In the genomic region with DNA sequence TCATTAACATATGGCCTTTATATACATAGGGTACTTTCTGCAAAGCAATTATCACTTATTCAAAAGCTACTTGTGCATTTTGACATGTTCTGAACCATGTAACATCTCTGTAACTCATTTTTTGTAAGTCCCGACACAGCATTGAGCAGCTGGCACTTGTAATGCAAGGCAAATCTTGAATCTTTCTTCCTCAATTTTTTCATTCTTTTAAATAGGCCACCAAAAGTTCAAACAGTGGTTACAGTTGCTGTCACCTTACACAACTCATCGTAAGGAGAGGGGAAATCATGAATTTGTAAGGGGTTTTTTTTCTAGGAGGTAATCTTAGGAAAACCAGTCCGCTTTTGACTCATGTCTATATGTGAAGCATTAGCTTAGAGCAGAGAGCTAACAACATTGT, we compare ENCODE assay signal across 2 cellular contexts.
TF ChIP-seq lines count a peak whose summit lies in the region.

No MANE protein-coding gene starts in this region.

TF ChIP-seq in GM23338, 12 proteins besides CTCF, POLR2A, EP300 and RAD21 (continued from another document):
- TF ChIP-seq, protein P1, sequence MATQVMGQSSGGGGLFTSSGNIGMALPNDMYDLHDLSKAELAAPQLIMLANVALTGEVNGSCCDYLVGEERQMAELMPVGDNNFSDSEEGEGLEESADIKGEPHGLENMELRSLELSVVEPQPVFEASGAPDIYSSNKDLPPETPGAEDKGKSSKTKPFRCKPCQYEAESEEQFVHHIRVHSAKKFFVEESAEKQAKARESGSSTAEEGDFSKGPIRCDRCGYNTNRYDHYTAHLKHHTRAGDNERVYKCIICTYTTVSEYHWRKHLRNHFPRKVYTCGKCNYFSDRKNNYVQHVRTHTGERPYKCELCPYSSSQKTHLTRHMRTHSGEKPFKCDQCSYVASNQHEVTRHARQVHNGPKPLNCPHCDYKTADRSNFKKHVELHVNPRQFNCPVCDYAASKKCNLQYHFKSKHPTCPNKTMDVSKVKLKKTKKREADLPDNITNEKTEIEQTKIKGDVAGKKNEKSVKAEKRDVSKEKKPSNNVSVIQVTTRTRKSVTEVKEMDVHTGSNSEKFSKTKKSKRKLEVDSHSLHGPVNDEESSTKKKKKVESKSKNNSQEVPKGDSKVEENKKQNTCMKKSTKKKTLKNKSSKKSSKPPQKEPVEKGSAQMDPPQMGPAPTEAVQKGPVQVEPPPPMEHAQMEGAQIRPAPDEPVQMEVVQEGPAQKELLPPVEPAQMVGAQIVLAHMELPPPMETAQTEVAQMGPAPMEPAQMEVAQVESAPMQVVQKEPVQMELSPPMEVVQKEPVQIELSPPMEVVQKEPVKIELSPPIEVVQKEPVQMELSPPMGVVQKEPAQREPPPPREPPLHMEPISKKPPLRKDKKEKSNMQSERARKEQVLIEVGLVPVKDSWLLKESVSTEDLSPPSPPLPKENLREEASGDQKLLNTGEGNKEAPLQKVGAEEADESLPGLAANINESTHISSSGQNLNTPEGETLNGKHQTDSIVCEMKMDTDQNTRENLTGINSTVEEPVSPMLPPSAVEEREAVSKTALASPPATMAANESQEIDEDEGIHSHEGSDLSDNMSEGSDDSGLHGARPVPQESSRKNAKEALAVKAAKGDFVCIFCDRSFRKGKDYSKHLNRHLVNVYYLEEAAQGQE (IDR thresholded peaks at IDR 0.05; ENCODE audit: unreplicated experiment), result no peak
- TF ChIP-seq, protein P2, sequence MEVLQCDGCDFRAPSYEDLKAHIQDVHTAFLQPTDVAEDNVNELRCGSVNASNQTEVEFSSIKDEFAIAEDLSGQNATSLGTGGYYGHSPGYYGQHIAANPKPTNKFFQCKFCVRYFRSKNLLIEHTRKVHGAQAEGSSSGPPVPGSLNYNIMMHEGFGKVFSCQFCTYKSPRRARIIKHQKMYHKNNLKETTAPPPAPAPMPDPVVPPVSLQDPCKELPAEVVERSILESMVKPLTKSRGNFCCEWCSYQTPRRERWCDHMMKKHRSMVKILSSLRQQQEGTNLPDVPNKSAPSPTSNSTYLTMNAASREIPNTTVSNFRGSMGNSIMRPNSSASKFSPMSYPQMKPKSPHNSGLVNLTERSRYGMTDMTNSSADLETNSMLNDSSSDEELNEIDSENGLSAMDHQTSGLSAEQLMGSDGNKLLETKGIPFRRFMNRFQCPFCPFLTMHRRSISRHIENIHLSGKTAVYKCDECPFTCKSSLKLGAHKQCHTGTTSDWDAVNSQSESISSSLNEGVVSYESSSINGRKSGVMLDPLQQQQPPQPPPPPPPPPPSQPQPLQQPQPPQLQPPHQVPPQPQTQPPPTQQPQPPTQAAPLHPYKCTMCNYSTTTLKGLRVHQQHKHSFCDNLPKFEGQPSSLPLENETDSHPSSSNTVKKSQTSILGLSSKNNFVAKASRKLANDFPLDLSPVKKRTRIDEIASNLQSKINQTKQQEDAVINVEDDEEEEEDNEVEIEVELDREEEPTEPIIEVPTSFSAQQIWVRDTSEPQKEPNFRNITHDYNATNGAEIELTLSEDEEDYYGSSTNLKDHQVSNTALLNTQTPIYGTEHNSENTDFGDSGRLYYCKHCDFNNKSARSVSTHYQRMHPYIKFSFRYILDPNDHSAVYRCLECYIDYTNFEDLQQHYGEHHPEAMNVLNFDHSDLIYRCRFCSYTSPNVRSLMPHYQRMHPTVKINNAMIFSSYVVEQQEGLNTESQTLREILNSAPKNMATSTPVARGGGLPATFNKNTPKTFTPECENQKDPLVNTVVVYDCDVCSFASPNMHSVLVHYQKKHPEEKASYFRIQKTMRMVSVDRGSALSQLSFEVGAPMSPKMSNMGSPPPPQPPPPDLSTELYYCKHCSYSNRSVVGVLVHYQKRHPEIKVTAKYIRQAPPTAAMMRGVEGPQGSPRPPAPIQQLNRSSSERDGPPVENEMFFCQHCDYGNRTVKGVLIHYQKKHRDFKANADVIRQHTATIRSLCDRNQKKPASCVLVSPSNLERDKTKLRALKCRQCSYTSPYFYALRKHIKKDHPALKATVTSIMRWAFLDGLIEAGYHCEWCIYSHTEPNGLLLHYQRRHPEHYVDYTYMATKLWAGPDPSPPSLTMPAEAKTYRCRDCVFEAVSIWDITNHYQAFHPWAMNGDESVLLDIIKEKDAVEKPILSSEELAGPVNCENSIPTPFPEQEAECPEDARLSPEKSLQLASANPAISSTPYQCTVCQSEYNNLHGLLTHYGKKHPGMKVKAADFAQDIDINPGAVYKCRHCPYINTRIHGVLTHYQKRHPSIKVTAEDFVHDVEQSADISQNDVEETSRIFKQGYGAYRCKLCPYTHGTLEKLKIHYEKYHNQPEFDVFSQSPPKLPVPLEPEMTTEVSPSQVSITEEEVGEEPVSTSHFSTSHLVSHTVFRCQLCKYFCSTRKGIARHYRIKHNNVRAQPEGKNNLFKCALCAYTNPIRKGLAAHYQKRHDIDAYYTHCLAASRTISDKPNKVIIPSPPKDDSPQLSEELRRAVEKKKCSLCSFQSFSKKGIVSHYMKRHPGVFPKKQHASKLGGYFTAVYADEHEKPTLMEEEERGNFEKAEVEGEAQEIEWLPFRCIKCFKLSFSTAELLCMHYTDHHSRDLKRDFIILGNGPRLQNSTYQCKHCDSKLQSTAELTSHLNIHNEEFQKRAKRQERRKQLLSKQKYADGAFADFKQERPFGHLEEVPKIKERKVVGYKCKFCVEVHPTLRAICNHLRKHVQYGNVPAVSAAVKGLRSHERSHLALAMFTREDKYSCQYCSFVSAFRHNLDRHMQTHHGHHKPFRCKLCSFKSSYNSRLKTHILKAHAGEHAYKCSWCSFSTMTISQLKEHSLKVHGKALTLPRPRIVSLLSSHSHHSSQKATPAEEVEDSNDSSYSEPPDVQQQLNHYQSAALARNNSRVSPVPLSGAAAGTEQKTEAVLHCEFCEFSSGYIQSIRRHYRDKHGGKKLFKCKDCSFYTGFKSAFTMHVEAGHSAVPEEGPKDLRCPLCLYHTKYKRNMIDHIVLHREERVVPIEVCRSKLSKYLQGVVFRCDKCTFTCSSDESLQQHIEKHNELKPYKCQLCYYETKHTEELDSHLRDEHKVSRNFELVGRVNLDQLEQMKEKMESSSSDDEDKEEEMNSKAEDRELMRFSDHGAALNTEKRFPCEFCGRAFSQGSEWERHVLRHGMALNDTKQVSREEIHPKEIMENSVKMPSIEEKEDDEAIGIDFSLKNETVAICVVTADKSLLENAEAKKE (CRISPR knock-in tag; IDR thresholded peaks at IDR 0.05), result no peak
- TF ChIP-seq EZH2 (IDR thresholded peaks at IDR 0.05; ENCODE audit: low read depth, unreplicated experiment), result no peak
TF ChIP-seq in GM23338: peak in this region for 0.

TF ChIP-seq in WTC11, 78 proteins besides CTCF, POLR2A, EP300 and RAD21 (continued from another document):
- TF ChIP-seq, protein P3, sequence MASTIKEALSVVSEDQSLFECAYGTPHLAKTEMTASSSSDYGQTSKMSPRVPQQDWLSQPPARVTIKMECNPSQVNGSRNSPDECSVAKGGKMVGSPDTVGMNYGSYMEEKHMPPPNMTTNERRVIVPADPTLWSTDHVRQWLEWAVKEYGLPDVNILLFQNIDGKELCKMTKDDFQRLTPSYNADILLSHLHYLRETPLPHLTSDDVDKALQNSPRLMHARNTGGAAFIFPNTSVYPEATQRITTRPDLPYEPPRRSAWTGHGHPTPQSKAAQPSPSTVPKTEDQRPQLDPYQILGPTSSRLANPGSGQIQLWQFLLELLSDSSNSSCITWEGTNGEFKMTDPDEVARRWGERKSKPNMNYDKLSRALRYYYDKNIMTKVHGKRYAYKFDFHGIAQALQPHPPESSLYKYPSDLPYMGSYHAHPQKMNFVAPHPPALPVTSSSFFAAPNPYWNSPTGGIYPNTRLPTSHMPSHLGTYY (CRISPR knock-in tag; IDR thresholded peaks at IDR 0.05), result no peak
- TF ChIP-seq, protein P4, sequence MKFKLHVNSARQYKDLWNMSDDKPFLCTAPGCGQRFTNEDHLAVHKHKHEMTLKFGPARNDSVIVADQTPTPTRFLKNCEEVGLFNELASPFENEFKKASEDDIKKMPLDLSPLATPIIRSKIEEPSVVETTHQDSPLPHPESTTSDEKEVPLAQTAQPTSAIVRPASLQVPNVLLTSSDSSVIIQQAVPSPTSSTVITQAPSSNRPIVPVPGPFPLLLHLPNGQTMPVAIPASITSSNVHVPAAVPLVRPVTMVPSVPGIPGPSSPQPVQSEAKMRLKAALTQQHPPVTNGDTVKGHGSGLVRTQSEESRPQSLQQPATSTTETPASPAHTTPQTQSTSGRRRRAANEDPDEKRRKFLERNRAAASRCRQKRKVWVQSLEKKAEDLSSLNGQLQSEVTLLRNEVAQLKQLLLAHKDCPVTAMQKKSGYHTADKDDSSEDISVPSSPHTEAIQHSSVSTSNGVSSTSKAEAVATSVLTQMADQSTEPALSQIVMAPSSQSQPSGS (CRISPR knock-in tag; IDR thresholded peaks at IDR 0.05; ENCODE audit: borderline replicate concordance, low read depth), result no peak
- TF ChIP-seq ZNF121 (CRISPR knock-in tag; IDR thresholded peaks at IDR 0.05) (no peak), MYBL2 (CRISPR knock-in tag; IDR thresholded peaks at IDR 0.05) (no peak), ZNF423 (CRISPR knock-in tag; IDR thresholded peaks at IDR 0.05) (no peak), CREB1 (CRISPR knock-in tag; IDR thresholded peaks at IDR 0.05) (no peak), FOXP1 (CRISPR knock-in tag; IDR thresholded peaks at IDR 0.05; ENCODE audit: borderline replicate concordance) (no peak)
- TF ChIP-seq, protein P5, sequence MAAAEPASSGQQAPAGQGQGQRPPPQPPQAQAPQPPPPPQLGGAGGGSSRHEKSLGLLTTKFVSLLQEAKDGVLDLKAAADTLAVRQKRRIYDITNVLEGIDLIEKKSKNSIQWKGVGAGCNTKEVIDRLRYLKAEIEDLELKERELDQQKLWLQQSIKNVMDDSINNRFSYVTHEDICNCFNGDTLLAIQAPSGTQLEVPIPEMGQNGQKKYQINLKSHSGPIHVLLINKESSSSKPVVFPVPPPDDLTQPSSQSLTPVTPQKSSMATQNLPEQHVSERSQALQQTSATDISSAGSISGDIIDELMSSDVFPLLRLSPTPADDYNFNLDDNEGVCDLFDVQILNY (CRISPR knock-in tag; IDR thresholded peaks at IDR 0.05), result no peak
- TF ChIP-seq, protein P6, sequence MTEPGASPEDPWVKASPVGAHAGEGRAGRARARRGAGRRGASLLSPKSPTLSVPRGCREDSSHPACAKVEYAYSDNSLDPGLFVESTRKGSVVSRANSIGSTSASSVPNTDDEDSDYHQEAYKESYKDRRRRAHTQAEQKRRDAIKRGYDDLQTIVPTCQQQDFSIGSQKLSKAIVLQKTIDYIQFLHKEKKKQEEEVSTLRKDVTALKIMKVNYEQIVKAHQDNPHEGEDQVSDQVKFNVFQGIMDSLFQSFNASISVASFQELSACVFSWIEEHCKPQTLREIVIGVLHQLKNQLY (CRISPR knock-in tag; IDR thresholded peaks at IDR 0.05), result no peak
TF ChIP-seq in WTC11: peak in this region for 0.
